In the genomic region with DNA sequence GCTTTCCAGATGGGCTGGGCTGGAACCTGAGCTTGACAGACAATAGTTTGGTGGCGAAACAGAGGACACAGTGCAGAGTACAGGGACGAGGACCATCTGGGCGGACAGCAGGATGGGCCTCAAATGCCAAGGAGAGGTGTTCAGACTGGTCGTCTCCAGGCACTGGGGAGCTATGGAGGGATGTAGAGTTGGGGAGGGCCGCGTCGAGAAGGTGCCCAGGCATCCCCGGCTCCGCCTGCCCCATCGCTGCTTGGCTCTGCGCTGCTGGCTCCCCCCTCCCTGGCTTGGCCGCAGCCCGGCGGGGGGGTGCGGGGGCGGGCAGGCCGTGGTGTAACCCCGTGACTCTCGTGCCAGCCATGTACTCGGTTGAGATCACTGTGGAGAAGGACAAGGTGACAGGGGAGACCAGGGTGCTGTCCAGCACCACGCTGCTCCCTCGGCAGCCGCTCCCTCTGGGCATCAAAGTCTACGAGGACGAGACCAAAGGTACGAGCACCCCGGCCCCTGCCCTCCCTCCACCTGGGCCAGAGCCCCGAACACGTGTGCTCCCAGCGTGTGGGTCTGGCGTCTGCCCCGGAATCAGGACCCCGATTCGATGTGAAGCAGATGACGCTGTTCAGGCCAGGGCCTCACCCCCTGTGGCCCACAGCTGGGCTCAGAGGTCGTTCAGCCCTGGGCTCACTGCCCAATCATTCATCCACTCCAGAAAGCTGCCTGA, we compare ENCODE assay signal across 1 cellular context.
TF ChIP-seq lines count a peak whose summit lies in the region.

No MANE protein-coding gene starts in this region.

TF ChIP-seq in H1, 55 proteins besides CTCF, POLR2A, EP300 and RAD21:
- peak; percentile 51; the same call in 1 of the 2 replicates for TF ChIP-seq KDM1A (IDR thresholded peaks at IDR 0.05; ENCODE audit: borderline replicate concordance, low read length)
- TF ChIP-seq, protein P1, sequence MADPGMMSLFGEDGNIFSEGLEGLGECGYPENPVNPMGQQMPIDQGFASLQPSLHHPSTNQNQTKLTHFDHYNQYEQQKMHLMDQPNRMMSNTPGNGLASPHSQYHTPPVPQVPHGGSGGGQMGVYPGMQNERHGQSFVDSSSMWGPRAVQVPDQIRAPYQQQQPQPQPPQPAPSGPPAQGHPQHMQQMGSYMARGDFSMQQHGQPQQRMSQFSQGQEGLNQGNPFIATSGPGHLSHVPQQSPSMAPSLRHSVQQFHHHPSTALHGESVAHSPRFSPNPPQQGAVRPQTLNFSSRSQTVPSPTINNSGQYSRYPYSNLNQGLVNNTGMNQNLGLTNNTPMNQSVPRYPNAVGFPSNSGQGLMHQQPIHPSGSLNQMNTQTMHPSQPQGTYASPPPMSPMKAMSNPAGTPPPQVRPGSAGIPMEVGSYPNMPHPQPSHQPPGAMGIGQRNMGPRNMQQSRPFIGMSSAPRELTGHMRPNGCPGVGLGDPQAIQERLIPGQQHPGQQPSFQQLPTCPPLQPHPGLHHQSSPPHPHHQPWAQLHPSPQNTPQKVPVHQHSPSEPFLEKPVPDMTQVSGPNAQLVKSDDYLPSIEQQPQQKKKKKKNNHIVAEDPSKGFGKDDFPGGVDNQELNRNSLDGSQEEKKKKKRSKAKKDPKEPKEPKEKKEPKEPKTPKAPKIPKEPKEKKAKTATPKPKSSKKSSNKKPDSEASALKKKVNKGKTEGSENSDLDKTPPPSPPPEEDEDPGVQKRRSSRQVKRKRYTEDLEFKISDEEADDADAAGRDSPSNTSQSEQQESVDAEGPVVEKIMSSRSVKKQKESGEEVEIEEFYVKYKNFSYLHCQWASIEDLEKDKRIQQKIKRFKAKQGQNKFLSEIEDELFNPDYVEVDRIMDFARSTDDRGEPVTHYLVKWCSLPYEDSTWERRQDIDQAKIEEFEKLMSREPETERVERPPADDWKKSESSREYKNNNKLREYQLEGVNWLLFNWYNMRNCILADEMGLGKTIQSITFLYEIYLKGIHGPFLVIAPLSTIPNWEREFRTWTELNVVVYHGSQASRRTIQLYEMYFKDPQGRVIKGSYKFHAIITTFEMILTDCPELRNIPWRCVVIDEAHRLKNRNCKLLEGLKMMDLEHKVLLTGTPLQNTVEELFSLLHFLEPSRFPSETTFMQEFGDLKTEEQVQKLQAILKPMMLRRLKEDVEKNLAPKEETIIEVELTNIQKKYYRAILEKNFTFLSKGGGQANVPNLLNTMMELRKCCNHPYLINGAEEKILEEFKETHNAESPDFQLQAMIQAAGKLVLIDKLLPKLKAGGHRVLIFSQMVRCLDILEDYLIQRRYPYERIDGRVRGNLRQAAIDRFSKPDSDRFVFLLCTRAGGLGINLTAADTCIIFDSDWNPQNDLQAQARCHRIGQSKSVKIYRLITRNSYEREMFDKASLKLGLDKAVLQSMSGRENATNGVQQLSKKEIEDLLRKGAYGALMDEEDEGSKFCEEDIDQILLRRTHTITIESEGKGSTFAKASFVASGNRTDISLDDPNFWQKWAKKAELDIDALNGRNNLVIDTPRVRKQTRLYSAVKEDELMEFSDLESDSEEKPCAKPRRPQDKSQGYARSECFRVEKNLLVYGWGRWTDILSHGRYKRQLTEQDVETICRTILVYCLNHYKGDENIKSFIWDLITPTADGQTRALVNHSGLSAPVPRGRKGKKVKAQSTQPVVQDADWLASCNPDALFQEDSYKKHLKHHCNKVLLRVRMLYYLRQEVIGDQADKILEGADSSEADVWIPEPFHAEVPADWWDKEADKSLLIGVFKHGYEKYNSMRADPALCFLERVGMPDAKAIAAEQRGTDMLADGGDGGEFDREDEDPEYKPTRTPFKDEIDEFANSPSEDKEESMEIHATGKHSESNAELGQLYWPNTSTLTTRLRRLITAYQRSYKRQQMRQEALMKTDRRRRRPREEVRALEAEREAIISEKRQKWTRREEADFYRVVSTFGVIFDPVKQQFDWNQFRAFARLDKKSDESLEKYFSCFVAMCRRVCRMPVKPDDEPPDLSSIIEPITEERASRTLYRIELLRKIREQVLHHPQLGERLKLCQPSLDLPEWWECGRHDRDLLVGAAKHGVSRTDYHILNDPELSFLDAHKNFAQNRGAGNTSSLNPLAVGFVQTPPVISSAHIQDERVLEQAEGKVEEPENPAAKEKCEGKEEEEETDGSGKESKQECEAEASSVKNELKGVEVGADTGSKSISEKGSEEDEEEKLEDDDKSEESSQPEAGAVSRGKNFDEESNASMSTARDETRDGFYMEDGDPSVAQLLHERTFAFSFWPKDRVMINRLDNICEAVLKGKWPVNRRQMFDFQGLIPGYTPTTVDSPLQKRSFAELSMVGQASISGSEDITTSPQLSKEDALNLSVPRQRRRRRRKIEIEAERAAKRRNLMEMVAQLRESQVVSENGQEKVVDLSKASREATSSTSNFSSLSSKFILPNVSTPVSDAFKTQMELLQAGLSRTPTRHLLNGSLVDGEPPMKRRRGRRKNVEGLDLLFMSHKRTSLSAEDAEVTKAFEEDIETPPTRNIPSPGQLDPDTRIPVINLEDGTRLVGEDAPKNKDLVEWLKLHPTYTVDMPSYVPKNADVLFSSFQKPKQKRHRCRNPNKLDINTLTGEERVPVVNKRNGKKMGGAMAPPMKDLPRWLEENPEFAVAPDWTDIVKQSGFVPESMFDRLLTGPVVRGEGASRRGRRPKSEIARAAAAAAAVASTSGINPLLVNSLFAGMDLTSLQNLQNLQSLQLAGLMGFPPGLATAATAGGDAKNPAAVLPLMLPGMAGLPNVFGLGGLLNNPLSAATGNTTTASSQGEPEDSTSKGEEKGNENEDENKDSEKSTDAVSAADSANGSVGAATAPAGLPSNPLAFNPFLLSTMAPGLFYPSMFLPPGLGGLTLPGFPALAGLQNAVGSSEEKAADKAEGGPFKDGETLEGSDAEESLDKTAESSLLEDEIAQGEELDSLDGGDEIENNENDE (IDR thresholded peaks at IDR 0.05; ENCODE audit: insufficient replicate concordance, low read length), result no peak
